26 cellular contexts compared by ENCODE assay signal in genomic region chr2:162155093-162155492, GRCh38. TPM values are rescaled to one million over a fixed set of nuclear protein-coding genes. Genes with fewer than 3 reads are reported as not detected.
DNase-seq lines count a peak whose midpoint lies in the region; ATAC-seq and TF ChIP-seq lines count a peak whose summit lies in the region.
"Had no signal": no experiment of that assay in that cellular context is flagged by ENCODE, and none has a peak within 500 bp of the region (broad histone marks: within the 10 kb centered on the region; RNA-seq: fewer than 3 reads in every experiment).

No MANE protein-coding gene starts in this region.

- H3K9me1 ChIP-seq in IMR-90 (ENCODE audit: insufficient read depth, low read length) = no peaks in the 10 kb centered on the region

- H3K4ac ChIP-seq in IMR-90 (ENCODE audit: low read depth, low read length) = no peak overlapping the region

- no peak overlapping the region for H3K14ac ChIP-seq in IMR-90 (replicated peaks; ENCODE audit: low read depth, low read length)

- TF ChIP-seq CTCF in DND-41 (IDR thresholded peaks at IDR 0.05; ENCODE audit: borderline replicate concordance, extremely low read depth, low read length, poor library complexity, severe bottlenecking) (peak; percentile 36), IMR-90 (conservative IDR thresholded peaks at IDR 0.05; ENCODE audit: low read depth, low read length) (peak; percentile 22; the same call in 1 of the 2 replicates), WERI-Rb-1 (IDR thresholded peaks at IDR 0.05; ENCODE audit: low read depth, low read length) (peak; percentile 18; the same call in 1 of the 2 replicates), fibroblast of villous mesenchyme (IDR thresholded peaks at IDR 0.05; ENCODE audit: insufficient read depth, low read depth, low read length) (peak; percentile 28)

- CTCF ChIA-PET in IMR-90 (lab: Yijun Ruan, JAX) = interaction anchor here (0.6 to 2.6 kb wide), 9 partner anchors 13 to 568 kb away, joined by 3 to 9 read pairs (median 5); no protein-coding TSS in a partner anchor

- H3K56ac ChIP-seq in IMR-90 (ENCODE audit: extremely low read depth, insufficient read depth, low read length) = no peak overlapping the region

- H4K20me1 ChIP-seq in DND-41 (ENCODE audit: insufficient read depth, low read length) (no peaks in the 10 kb centered on the region), IMR-90 (ENCODE audit: insufficient read depth, low read length) (no peaks in the 10 kb centered on the region)

- H3K23ac ChIP-seq in IMR-90 (ENCODE audit: low read depth, low read length) = no peak overlapping the region

- H3K4me1 ChIP-seq in DND-41 (ENCODE audit: insufficient read depth, low read length) (no peaks in the 10 kb centered on the region), IMR-90 (ENCODE audit: control insufficient read depth, insufficient read depth, low read length) (no peaks in the 10 kb centered on the region)
- H3K4me1 ChIP-seq: adrenal gland had no signal

- no TSS peak for BruUV-seq in IMR-90 (replicated peaks; lab: Mats Ljungman, UMichigan)

- no peak overlapping the region for H4K8ac ChIP-seq in IMR-90 (ENCODE audit: low read depth in 2 of 2, low read length in 2 of 2)

- no peak overlapping the region for H2AFZ ChIP-seq in DND-41 (ENCODE audit: low read depth, low read length)
- no peak overlapping the region for H2AFZ ChIP-seq in IMR-90 (replicated peaks; ENCODE audit: low read length, poor library complexity)
- H2AFZ ChIP-seq: hepatocyte had no signal

- no peak overlapping the region for H3K18ac ChIP-seq in IMR-90 (ENCODE audit: low read depth, low read length)

- H3K79me2 ChIP-seq in DND-41 (ENCODE audit: insufficient read depth, low read length) = no peaks in the 10 kb centered on the region
- H3K79me2 ChIP-seq: hepatocyte had no signal

- H3K4me3 ChIP-seq in DND-41 (ENCODE audit: low read depth in 1 of 2, low read length in 2 of 2) (no peak overlapping the region), IMR-90 (ENCODE audit: insufficient read depth, low read depth, low read length) (no peak overlapping the region), WERI-Rb-1 (ENCODE audit: low read depth, low read length) (no peak overlapping the region), fibroblast of villous mesenchyme (ENCODE audit: low read depth, low read length) (no peak overlapping the region)
- H3K4me3 ChIP-seq: adrenal gland, cardiac muscle cell, hepatocyte, thoracic aorta had no signal

- no peak overlapping the region for H2BK20ac ChIP-seq in IMR-90 (ENCODE audit: low read depth, low read length)

- no peak overlapping the region for H3K9ac ChIP-seq in DND-41 (ENCODE audit: low read depth, low read length)
- H3K9ac ChIP-seq in IMR-90 (ENCODE audit: low read depth, low read length) = no peak overlapping the region

- H3K27ac ChIP-seq in DND-41 (ENCODE audit: low read length) (no peak overlapping the region), IMR-90 (ENCODE audit: insufficient read depth, low read length) (no peak overlapping the region), WERI-Rb-1 (no peak overlapping the region)
- H3K27ac ChIP-seq: adrenal gland, cardiac muscle cell, hepatocyte, thoracic aorta had no signal

- H3K4me2 ChIP-seq in DND-41 (ENCODE audit: insufficient read depth, low read length) (no peak overlapping the region), IMR-90 (ENCODE audit: low read depth, low read length) (no peak overlapping the region)
- H3K4me2 ChIP-seq: hepatocyte had no signal

- no peak overlapping the region for H2AK5ac ChIP-seq in IMR-90 (ENCODE audit: low read depth, low read length)

- H2BK120ac ChIP-seq in IMR-90 (ENCODE audit: low read depth, low read length) = no peak overlapping the region

- ATAC-seq in DND-41 (ENCODE audit: insufficient read depth, low read depth) = no peak
- no peak for ATAC-seq in IMR-90 (ENCODE audit: low read depth)
- ATAC-seq: activated CD4-positive, CD25-positive, alpha-beta regulatory T cell treated with anti-CD3 and anti-CD28 coated beads, Interleukin-2, amount 50 U/mL, for 24 hours; activated CD8-positive, alpha-beta T cell treated with anti-CD3 and anti-CD28 coated beads for 36 hours had no signal

- intact Hi-C loops in IMR-90 (cut with micrococcal nuclease) = no loop called here

- in situ Hi-C loops in IMR-90 (cut with MboI; ENCODE audit: low sequenced_read_pairs) = no loop called here

- TF ChIP-seq RAD21 in IMR-90 (IDR thresholded peaks at IDR 0.05; ENCODE audit: low read length) = no peak

- DNase-seq in DND-41 (no peak), IMR-90 (no peak), WERI-Rb-1 (no peak), fibroblast of villous mesenchyme (ENCODE audit: low read depth) (no peak), retina (no peak), NCI-H146 treated with DMSO at 0.1 percent for 48 hours (lab: John Stamatoyannopoulos, UW; ENCODE audit: unreplicated experiment) (no peak), iPS-NIHi11 (ENCODE audit: low spot score) (no peak), nucleus accumbens (lab: John Stamatoyannopoulos, UW) (no peak)
- DNase-seq: activated CD8-positive, alpha-beta T cell treated with anti-CD3 and anti-CD28 coated beads for 36 hours; adrenal gland; CD4-positive, alpha-beta T cell; DMS 273 treated with DMSO at 0.1 percent for 48 hours; foreskin melanocyte; GDM1; NCI-H1436; NCI-H510A treated with DMSO at 0.1 percent for 48 hours; posterior cingulate gyrus; stimulated activated CD4-positive, alpha-beta T cell treated with anti-CD3 and anti-CD28 coated beads, Interleukin-2, amount 100 ng/mL, for 24 hours; stimulated activated naive CD4-positive, alpha-beta T cell had no signal

- H3K36me3 ChIP-seq in DND-41 (ENCODE audit: insufficient read depth, low read length) (no peaks in the 10 kb centered on the region), IMR-90 (ENCODE audit: control insufficient read depth, insufficient read depth, low read length) (no peaks in the 10 kb centered on the region), WERI-Rb-1 (no peaks in the 10 kb centered on the region)
- H3K36me3 ChIP-seq: adrenal gland, cardiac muscle cell, thoracic aorta had no signal

- no peak overlapping the region for H2AK9ac ChIP-seq in IMR-90 (replicated peaks; ENCODE audit: low read depth, low read length, poor library complexity)

- 83% methylated on average over 2 of the region's 3 CpGs; no CpG with 5 or more reads in 1 of the 2 experiments for WGBS in IMR-90 (ENCODE audit: extremely low coverage in 2 of 2, insufficient read length in 1 of 2), 2 experiments

- no peaks in the 10 kb centered on the region for H3K79me1 ChIP-seq in IMR-90 (ENCODE audit: low read depth in 1 of 2, low read length in 2 of 2)

- POLR2A ChIA-PET in IMR-90 (lab: Charles Lee; ENCODE audit: unreplicated experiment) = no interaction called here

- H3K27me3 ChIP-seq in DND-41 (ENCODE audit: insufficient read depth, low read length, poor library complexity) (no peaks in the 10 kb centered on the region), IMR-90 (ENCODE audit: control insufficient read depth, insufficient read depth, low read length) (no peaks in the 10 kb centered on the region), WERI-Rb-1 (ENCODE audit: insufficient read depth, low read depth, severe bottlenecking) (no peaks in the 10 kb centered on the region)
- H3K27me3 ChIP-seq: adrenal gland, cardiac muscle cell had no signal

- TF ChIP-seq POLR2A in IMR-90 (IDR thresholded peaks at IDR 0.05; ENCODE audit: low read depth, low read length) = no peak

- H4K5ac ChIP-seq in IMR-90 (ENCODE audit: low read depth, low read length) = no peak overlapping the region

- H4K91ac ChIP-seq in IMR-90 (ENCODE audit: insufficient read depth, low read depth, low read length) = no peak overlapping the region

- no peak overlapping the region for H2BK5ac ChIP-seq in IMR-90 (ENCODE audit: low read depth, low read length, poor library complexity, severe bottlenecking)

- H2BK15ac ChIP-seq in IMR-90 (ENCODE audit: low read depth, low read length) = no peak overlapping the region

- H3K9me3 ChIP-seq in DND-41 (ENCODE audit: insufficient read depth, low read length, severe bottlenecking) = no peaks in the 10 kb centered on the region
- no peaks in the 10 kb centered on the region for H3K9me3 ChIP-seq in IMR-90 (ENCODE audit: control insufficient read depth, insufficient read depth, low read length)
- H3K9me3 ChIP-seq in WERI-Rb-1 (ENCODE audit: severe bottlenecking) = no peaks in the 10 kb centered on the region
- H3K9me3 ChIP-seq: adrenal gland, thoracic aorta had no signal

- dilution Hi-C loops in IMR-90 (cut with HindIII; ENCODE audit: low sequenced_read_pairs, unreplicated experiment) = no loop called here

TF ChIP-seq in IMR-90, 13 proteins besides CTCF, POLR2A, EP300 and RAD21 (continues in another document):
- no peak for TF ChIP-seq CHD1 (IDR thresholded peaks at IDR 0.05; ENCODE audit: low read depth, low read length)
- TF ChIP-seq USF2 (IDR thresholded peaks at IDR 0.05; ENCODE audit: low read depth, low read length) = no peak
- TF ChIP-seq MAFK (IDR thresholded peaks at IDR 0.05; ENCODE audit: low read depth, low read length) = no peak
- no peak for TF ChIP-seq ELK1 (IDR thresholded peaks at IDR 0.05; ENCODE audit: borderline replicate concordance, low read depth, low read length)
- no peak for TF ChIP-seq BHLHE40 (IDR thresholded peaks at IDR 0.05; ENCODE audit: low read depth, low read length)
- no peak for TF ChIP-seq MAZ (IDR thresholded peaks at IDR 0.05; ENCODE audit: borderline replicate concordance, low read depth, low read length)
- no peak for TF ChIP-seq SMC3 (IDR thresholded peaks at IDR 0.05; ENCODE audit: low read depth, low read length)
- TF ChIP-seq MXI1 (IDR thresholded peaks at IDR 0.05; ENCODE audit: borderline replicate concordance, low read depth, low read length) = no peak
- TF ChIP-seq RFX5 (IDR thresholded peaks at IDR 0.05; ENCODE audit: low read depth, low read length) = no peak

RNA-seq across cellular contexts. Expression of gene GCG, which starts 3.0 kb away (rescaled TPM):
- total RNA-seq in IMR-90 (2012; rRNA removed) = not detected in 2 replicates
- polyA plus RNA-seq in IMR-90 (2012; rRNA removed) = not detected in 2 replicates
- not detected in 2 replicates for polyA plus RNA-seq in IMR-90 (2012; cell fraction: cytosol; rRNA removed)
- not detected in 2 replicates for polyA plus RNA-seq in IMR-90 (2012; cell fraction: nucleus; rRNA removed; ENCODE audit: low replicate concordance)
- not detected in 2 replicates for total RNA-seq in fibroblast of villous mesenchyme
- total RNA-seq: activated CD8-positive, alpha-beta T cell treated with anti-CD3 and anti-CD28 coated beads for 36 hours; adrenal gland; cardiac muscle cell; CD4-positive, alpha-beta T cell; liver; M059J; mononuclear cell; thoracic aorta had no signal
- polyA plus RNA-seq: cardiac muscle cell, liver had no signal
